In genomic region chr10:76119515-76119914, GRCh38 we compare ENCODE assay signal across 19 cellular contexts.
DNase-seq lines count a peak whose midpoint lies in the region; ATAC-seq, FAIRE-seq and TF ChIP-seq lines count a peak whose summit lies in the region.
"Had no signal": no experiment of that assay in that cellular context is flagged by ENCODE, and none has a peak within 500 bp of the region (broad histone marks: within the 10 kb centered on the region; RNA-seq: fewer than 3 reads in every experiment).

No MANE protein-coding gene starts in this region.

- H3K4me1 ChIP-seq in mesenchymal stem cell (ENCODE audit: control insufficient read depth, insufficient read depth, low read depth, low read length) (peaks cover under 1% of the 10 kb centered on the region), small intestine (ENCODE audit: control insufficient read depth in 2 of 2, insufficient read depth in 1 of 2, low read depth in 1 of 2, low read length in 1 of 2) (no peaks in the 10 kb centered on the region)
- H3K4me1 ChIP-seq: SJSA1 had no signal

- no peak overlapping the region for H2BK5ac ChIP-seq in mesenchymal stem cell (ENCODE audit: low read depth, low read length, poor library complexity, severe bottlenecking)

- no peak overlapping the region for H2AFZ ChIP-seq in mesenchymal stem cell (ENCODE audit: low read depth, low read length)

- H4K91ac ChIP-seq in mesenchymal stem cell (ENCODE audit: low read length): no peak overlapping the region

- TF ChIP-seq CTCF in epithelial cell of esophagus (IDR thresholded peaks at IDR 0.05; ENCODE audit: insufficient read depth, low read depth, low read length, missing control alignments): no peak

- H3K9ac ChIP-seq in mesenchymal stem cell (ENCODE audit: low read length): peak overlapping the region; percentile 54

- H3K9me3 ChIP-seq in mesenchymal stem cell (ENCODE audit: control insufficient read depth, low read length) (no peaks in the 10 kb centered on the region), small intestine (ENCODE audit: control insufficient read depth, low read depth) (no peaks in the 10 kb centered on the region)
- H3K9me3 ChIP-seq: SJSA1 had no signal

- WGBS in mesenchymal stem cell: no CpG with 5 or more reads among the region's 1 CpG
- WGBS in small intestine, 3 donors: 68 to 89% (median 80%) methylated on average over 1 of the region's 1 CpG

- H4K8ac ChIP-seq in mesenchymal stem cell (ENCODE audit: low read length): no peak overlapping the region

- no peak overlapping the region for H2AK5ac ChIP-seq in mesenchymal stem cell (ENCODE audit: low read length, severe bottlenecking)

- H3K4me2 ChIP-seq in mesenchymal stem cell (ENCODE audit: low read length, poor library complexity, severe bottlenecking): no peak overlapping the region

- H3K4ac ChIP-seq in mesenchymal stem cell (ENCODE audit: low read depth in 1 of 2, low read length in 2 of 2): no peak overlapping the region

- no peaks in the 10 kb centered on the region for H3K79me1 ChIP-seq in mesenchymal stem cell (replicated peaks; ENCODE audit: low read length, poor library complexity, severe bottlenecking)

- H3K18ac ChIP-seq in mesenchymal stem cell (ENCODE audit: low read depth in 1 of 2, low read length in 2 of 2): no peak overlapping the region

- no peaks in the 10 kb centered on the region for H3K36me3 ChIP-seq in mesenchymal stem cell (ENCODE audit: control insufficient read depth in 1 of 2, insufficient read depth in 2 of 2, low read depth in 1 of 2, low read length in 2 of 2)
- H3K36me3 ChIP-seq in small intestine (ENCODE audit: control insufficient read depth in 2 of 2, insufficient read depth in 2 of 2, low read length in 2 of 2): no peaks in the 10 kb centered on the region
- H3K36me3 ChIP-seq: SJSA1 had no signal

- no peak for FAIRE-seq in small intestine (lab: Jason Lieb, UNC)
- FAIRE-seq: D721Med had no signal

- no peak overlapping the region for H2BK12ac ChIP-seq in mesenchymal stem cell (ENCODE audit: low read length in 2 of 2)

- H2BK15ac ChIP-seq in mesenchymal stem cell (ENCODE audit: low read depth, poor library complexity, severe bottlenecking): no peak overlapping the region

- H3K27me3 ChIP-seq in mesenchymal stem cell (ENCODE audit: control insufficient read depth in 1 of 2, insufficient read depth in 1 of 2, low read length in 2 of 2) (peaks cover 0 to 9% of the 10 kb centered on the region in 2 experiments), small intestine (ENCODE audit: control insufficient read depth in 2 of 2, insufficient read depth in 2 of 2, low read length in 2 of 2) (no peaks in the 10 kb centered on the region)
- H3K27me3 ChIP-seq: SJSA1 had no signal

- ATAC-seq in GM18498 (IDR thresholded peaks at IDR 0.05; ENCODE audit: unreplicated experiment): no peak

- no peak overlapping the region for H2BK120ac ChIP-seq in mesenchymal stem cell (ENCODE audit: low read depth, low read length)

- H3K27ac ChIP-seq in mesenchymal stem cell (ENCODE audit: low read length, poor library complexity, severe bottlenecking) (no peak overlapping the region), small intestine (ENCODE audit: low read depth in 1 of 2, low read length in 1 of 2) (no peak overlapping the region)
- H3K27ac ChIP-seq: SJSA1 had no signal

- in situ Hi-C loops in SK-MEL-5 (cut with HindIII; ENCODE audit: low pct_unique_long_range_greater_than_20kb, low sequenced_read_pairs): no loop called here

- no peak overlapping the region for H3K23ac ChIP-seq in mesenchymal stem cell (ENCODE audit: low read length in 2 of 2)

- H3K4me3 ChIP-seq in epithelial cell of esophagus (ENCODE audit: low read length) (no peak overlapping the region), mesenchymal stem cell (ENCODE audit: insufficient read depth in 1 of 2, low read depth in 1 of 2, low read length in 2 of 2) (no peak overlapping the region), small intestine (ENCODE audit: low read depth in 1 of 2, low read length in 2 of 2) (no peak overlapping the region)
- H3K4me3 ChIP-seq: SJSA1 had no signal

- DNase-seq in EH (ENCODE audit: low read depth) (peak; percentile 95), SK-MEL-5 (ENCODE audit: low read depth, low spot score) (peak; percentile 20), epithelial cell of esophagus (ENCODE audit: low read depth) (peak; percentile 10), mesenchymal stem cell (no peak), D341Med (ENCODE audit: low spot score) (no peak), small intestine (no peak), C1 segment of cervical spinal cord (lab: John Stamatoyannopoulos, UW) (no peak)
- DNase-seq: activated CD4-positive, alpha-beta T cell treated with anti-CD3 and anti-CD28 coated beads for 1 hour; anterior cingulate cortex; dermis blood vessel endothelial cell; hippocampal formation; midbrain; NCI-H2029 treated with DMSO at 0.1 percent for 48 hours; NCI-H526 treated with DMSO at 0.1 percent for 48 hours; retina; T-helper 9 cell had no signal

- H3K14ac ChIP-seq in mesenchymal stem cell (ENCODE audit: low read length in 2 of 2): no peak overlapping the region

Comparison
In these comparisons a context has a peak if more than half of its experiments do, and no peak if none do; other contexts are left out.
1. DNase-seq: peak in EH (single experiment), SK-MEL-5 (single experiment) and epithelial cell of esophagus (single experiment); none in mesenchymal stem cell (single experiment), D341Med (single experiment), small intestine (single experiment) and C1 segment of cervical spinal cord (0 of 14).